6 cellular contexts compared by ENCODE assay signal in genomic region chr10:97494863-97495506, GRCh38. TPM values are rescaled to one million over a fixed set of nuclear protein-coding genes. Genes with fewer than 3 reads are reported as not detected.
DNase-seq lines count a peak whose midpoint lies in the region; ATAC-seq lines count a peak whose summit lies in the region.

No MANE protein-coding gene starts in this region.

- H3K27ac Mint-ChIP-seq in activated CD4-positive, alpha-beta T cell treated with anti-CD3 and anti-CD28 coated beads, Interleukin-2, amount 10 ng/mL, durations not matched to agents 7 days and 5 days, result peak overlapping the region; percentile 68
- H3K27ac Mint-ChIP-seq in stimulated activated effector memory CD8-positive, alpha-beta T cell treated with anti-CD3 and anti-CD28 coated beads, Interleukin-12 subunit alpha, Interleukin-12 subunit beta, amount 100 ng/mL, for 72 hours, result peak overlapping the region; percentile 86

- H3K27me3 Mint-ChIP-seq in activated CD4-positive, alpha-beta T cell treated with anti-CD3 and anti-CD28 coated beads, Interleukin-2, amount 10 ng/mL, durations not matched to agents 7 days and 5 days, result peaks cover 5% of the 10 kb centered on the region

- H3K9me3 ChIP-seq in ectodermal cell (ENCODE audit: control insufficient read depth, low read length), result no peaks in the 10 kb centered on the region

- peak; percentile 14 for DNase-seq in activated CD4-positive, alpha-beta T cell treated with anti-CD3 and anti-CD28 coated beads, Interleukin-2, amount 10 ng/mL, durations not matched to agents 7 days and 5 days
- DNase-seq in activated CD4-positive, alpha-beta T cell treated with anti-CD3 and anti-CD28 coated beads for 4 hours, result no peak
- DNase-seq in stimulated activated effector memory CD8-positive, alpha-beta T cell treated with anti-CD3 and anti-CD28 coated beads, Interleukin-12 subunit alpha, Interleukin-12 subunit beta, amount 100 ng/mL, for 72 hours (ENCODE audit: low spot score in 2 of 2), result no peak
- no peak for DNase-seq in RPMI8226
- DNase-seq in NCI-H526 treated with DMSO at 0.1 percent for 48 hours (lab: John Stamatoyannopoulos, UW), result no peak

- no peak for ATAC-seq in stimulated activated effector memory CD8-positive, alpha-beta T cell treated with anti-CD3 and anti-CD28 coated beads, Interleukin-12 subunit alpha, Interleukin-12 subunit beta, amount 100 ng/mL, for 72 hours

- no peaks in the 10 kb centered on the region for H3K9me3 Mint-ChIP-seq in activated CD4-positive, alpha-beta T cell treated with anti-CD3 and anti-CD28 coated beads, Interleukin-2, amount 10 ng/mL, durations not matched to agents 7 days and 5 days
- H3K9me3 Mint-ChIP-seq in stimulated activated effector memory CD8-positive, alpha-beta T cell treated with anti-CD3 and anti-CD28 coated beads, Interleukin-12 subunit alpha, Interleukin-12 subunit beta, amount 100 ng/mL, for 72 hours, result no peaks in the 10 kb centered on the region

- H3K4me3 Mint-ChIP-seq in activated CD4-positive, alpha-beta T cell treated with anti-CD3 and anti-CD28 coated beads, Interleukin-2, amount 10 ng/mL, durations not matched to agents 7 days and 5 days, result peak overlapping the region; percentile 12
- H3K4me3 Mint-ChIP-seq in stimulated activated effector memory CD8-positive, alpha-beta T cell treated with anti-CD3 and anti-CD28 coated beads, Interleukin-12 subunit alpha, Interleukin-12 subunit beta, amount 100 ng/mL, for 72 hours, result no peak overlapping the region

- H3K27me3 ChIP-seq in ectodermal cell (ENCODE audit: control insufficient read depth, insufficient read depth, low read length, poor library complexity, severe bottlenecking), result peaks cover 11% of the 10 kb centered on the region

- H3K4me3 ChIP-seq in ectodermal cell (ENCODE audit: insufficient read depth, low read depth, low read length), result no peak overlapping the region

- peak overlapping the region; percentile 20 for H3K27ac ChIP-seq in ectodermal cell (ENCODE audit: insufficient read depth, low read depth, low read length, poor library complexity, severe bottlenecking)

- POLR2A ChIA-PET in activated CD4-positive, alpha-beta T cell treated with anti-CD3 and anti-CD28 coated beads, Interleukin-2, amount 10 ng/mL, durations not matched to agents 7 days and 5 days (lab: Charles Lee), result no interaction called here

- peaks cover 9% of the 10 kb centered on the region for H3K36me3 Mint-ChIP-seq in activated CD4-positive, alpha-beta T cell treated with anti-CD3 and anti-CD28 coated beads, Interleukin-2, amount 10 ng/mL, durations not matched to agents 7 days and 5 days (ENCODE audit: low read depth)
- peaks cover 47% of the 10 kb centered on the region for H3K36me3 Mint-ChIP-seq in stimulated activated effector memory CD8-positive, alpha-beta T cell treated with anti-CD3 and anti-CD28 coated beads, Interleukin-12 subunit alpha, Interleukin-12 subunit beta, amount 100 ng/mL, for 72 hours

- H3K4me1 ChIP-seq in ectodermal cell (ENCODE audit: control insufficient read depth, insufficient read depth, low read length), result peaks cover 19% of the 10 kb centered on the region

- H3K4me1 Mint-ChIP-seq in activated CD4-positive, alpha-beta T cell treated with anti-CD3 and anti-CD28 coated beads, Interleukin-2, amount 10 ng/mL, durations not matched to agents 7 days and 5 days, result peaks cover 49% of the 10 kb centered on the region
- peaks cover 53% of the 10 kb centered on the region for H3K4me1 Mint-ChIP-seq in stimulated activated effector memory CD8-positive, alpha-beta T cell treated with anti-CD3 and anti-CD28 coated beads, Interleukin-12 subunit alpha, Interleukin-12 subunit beta, amount 100 ng/mL, for 72 hours

- CTCF ChIA-PET in activated CD4-positive, alpha-beta T cell treated with anti-CD3 and anti-CD28 coated beads, Interleukin-2, amount 10 ng/mL, durations not matched to agents 7 days and 5 days (lab: Charles Lee), result interaction anchor here (1.1 kb wide), 1 partner anchor 170 kb away, joined by 5 read pairs; no protein-coding TSS in a partner anchor

- WGBS in ectodermal cell, 2 experiments, result 34 to 39% methylated on average over 7 of the region's 7 CpGs

- H3K36me3 ChIP-seq in ectodermal cell (ENCODE audit: control insufficient read depth, insufficient read depth, low read length), result no peaks in the 10 kb centered on the region

RNA-seq across cellular contexts. Expression of gene MMS19, which starts 3.2 kb away (rescaled TPM):
- total RNA-seq in activated CD4-positive, alpha-beta T cell treated with anti-CD3 and anti-CD28 coated beads, Interleukin-2, amount 10 ng/mL, durations not matched to agents 7 days and 5 days, result 10 to 100 TPM; 64.7 to 68.6 TPM
- 148 TPM for polyA plus RNA-seq in ectodermal cell (2013, experiment 1 of 4)
- 152 TPM for polyA plus RNA-seq in ectodermal cell (2013, experiment 2 of 4)
- polyA plus RNA-seq in ectodermal cell (2013, experiment 3 of 4), result 117 TPM
- 131 TPM for polyA plus RNA-seq in ectodermal cell (2013, experiment 4 of 4)

RNA-seq across cellular contexts. Expression of gene UBTD1, which starts 3.7 kb away (rescaled TPM):
- under 1 TPM; 0.50 to 0.72 TPM for total RNA-seq in activated CD4-positive, alpha-beta T cell treated with anti-CD3 and anti-CD28 coated beads, Interleukin-2, amount 10 ng/mL, durations not matched to agents 7 days and 5 days
- polyA plus RNA-seq in ectodermal cell (2013, experiment 1 of 4), result 12.5 TPM
- 12.2 TPM for polyA plus RNA-seq in ectodermal cell (2013, experiment 2 of 4)
- polyA plus RNA-seq in ectodermal cell (2013, experiment 3 of 4), result 14.3 TPM
- polyA plus RNA-seq in ectodermal cell (2013, experiment 4 of 4), result 14.2 TPM

RNA-seq across cellular contexts. Expression of gene ZDHHC16, which starts 49.0 kb away (rescaled TPM):
- 10 to 100 TPM; 38.5 to 39.3 TPM for total RNA-seq in activated CD4-positive, alpha-beta T cell treated with anti-CD3 and anti-CD28 coated beads, Interleukin-2, amount 10 ng/mL, durations not matched to agents 7 days and 5 days
- polyA plus RNA-seq in ectodermal cell (2013, experiment 1 of 4), result 58.5 TPM
- polyA plus RNA-seq in ectodermal cell (2013, experiment 2 of 4), result 55.6 TPM
- polyA plus RNA-seq in ectodermal cell (2013, experiment 3 of 4), result 38.7 TPM
- 46.2 TPM for polyA plus RNA-seq in ectodermal cell (2013, experiment 4 of 4)

RNA-seq across cellular contexts. Expression of gene EXOSC1, which starts 49.2 kb away (rescaled TPM):
- total RNA-seq in activated CD4-positive, alpha-beta T cell treated with anti-CD3 and anti-CD28 coated beads, Interleukin-2, amount 10 ng/mL, durations not matched to agents 7 days and 5 days, result 10 to 100 TPM; 45.5 to 50.0 TPM
- polyA plus RNA-seq in ectodermal cell (2013, experiment 1 of 4), result 68.6 TPM
- 69.9 TPM for polyA plus RNA-seq in ectodermal cell (2013, experiment 2 of 4)
- polyA plus RNA-seq in ectodermal cell (2013, experiment 3 of 4), result 55.3 TPM
- 62.6 TPM for polyA plus RNA-seq in ectodermal cell (2013, experiment 4 of 4)
